ENCODE assay signal across 8 cellular contexts in the genomic region with DNA sequence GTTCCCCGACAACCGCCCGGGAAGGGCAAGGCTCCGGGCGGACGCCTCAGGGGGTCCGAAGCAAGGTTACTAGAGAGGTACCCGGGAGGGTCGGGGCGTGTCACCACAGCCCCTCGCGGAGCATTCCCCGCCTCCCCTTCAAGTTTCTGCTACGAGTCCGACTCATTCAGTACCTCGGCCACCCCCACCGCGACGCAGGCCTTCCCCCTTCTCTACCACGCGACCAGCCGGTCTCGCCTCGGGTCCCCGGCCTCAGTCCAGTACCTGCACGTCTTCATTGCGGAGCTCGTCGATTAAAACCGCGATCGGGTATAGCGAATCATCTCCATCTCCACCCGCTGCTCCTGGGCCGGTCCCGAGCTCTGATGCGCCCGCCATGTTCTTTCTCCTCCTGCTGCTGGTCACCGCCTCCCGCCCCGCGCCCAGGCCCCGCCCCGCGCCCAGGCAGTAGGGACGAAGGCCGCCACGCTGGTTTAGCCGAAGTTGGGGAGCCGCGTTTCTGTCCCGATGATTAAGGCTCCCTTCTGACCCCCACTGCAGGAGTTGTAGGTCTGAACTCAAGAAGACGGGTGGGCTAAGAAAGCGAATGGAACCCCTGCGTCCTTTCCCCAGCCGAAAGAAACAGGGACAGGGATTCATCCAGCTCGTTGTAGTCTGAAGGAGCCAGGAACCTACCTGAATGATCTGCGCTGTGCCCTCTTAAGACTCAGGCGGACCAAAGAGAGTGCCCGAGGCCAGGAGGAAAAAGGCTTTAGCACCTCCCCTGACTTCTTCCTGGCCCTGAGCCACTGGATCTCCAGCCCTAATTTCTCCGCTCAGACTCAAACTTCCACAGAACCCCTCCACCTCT. TPM values are rescaled to one million over a fixed set of nuclear protein-coding genes. Genes with fewer than 3 reads are reported as not detected.
DNase-seq lines count a peak whose midpoint lies in the region; ATAC-seq and TF ChIP-seq lines count a peak whose summit lies in the region.

PPP2R1B (minus strand) TSS at position 406 of the 850 bp plus-strand sequence; CDS start at position 378, 28 bp downstream.

- H3K4me1 ChIP-seq in right atrium auricular region (peaks cover 0 to 25% of the 10 kb centered on the region in 2 donors), uterus (no peaks in the 10 kb centered on the region)

- ATAC-seq in HG02763 (IDR thresholded peaks at IDR 0.05; ENCODE audit: unreplicated experiment), result peak; percentile 86

- in situ Hi-C loops in GM13976 (cut with MboI; ENCODE audit: low sequenced_read_pairs, unreplicated experiment), result loop anchor here (10.0 kb wide), 1 partner anchor 161 kb away; the partner anchor contains the start of gene SIK2

- H3K36me3 ChIP-seq in right atrium auricular region (peaks cover 31% of the 10 kb centered on the region), uterus (no peaks in the 10 kb centered on the region)

- H3K9me3 ChIP-seq in right atrium auricular region (no peaks in the 10 kb centered on the region), uterus (no peaks in the 10 kb centered on the region)

- DNase-seq in GM13976 (ENCODE audit: low spot score), result peak; percentile 97
- peak; percentile 74 for DNase-seq in NCI-H1417 treated with DMSO at 0.1 percent for 48 hours (lab: John Stamatoyannopoulos, UW)
- DNase-seq in T-helper 2 cell, result peak; percentile 53 to 76 (median 61)
- peak; percentile 71 for DNase-seq in right atrium auricular region (ENCODE audit: low spot score)
- no peak for DNase-seq in pulmonary artery endothelial cell (ENCODE audit: low read depth, low spot score)
- peak; percentile 72 to 76 for DNase-seq in uterus

- intact Hi-C loops in uterus (cut with DNase I; ENCODE audit: low total_unique reads), result loop anchor here (5.0 kb wide), 1 partner anchor 164 kb away; the partner anchor contains the start of gene SIK2

- H3K4me3 ChIP-seq in right atrium auricular region (peak within 1 kb of the TSS; percentile 84 to 85), uterus (peak within 1 kb of the TSS; percentile 95 to 96)

- H3K27ac ChIP-seq in angular gyrus (ENCODE audit: low read depth, low read length) (peak within 1 kb of the TSS; percentile 89), right atrium auricular region (peak within 1 kb of the TSS; percentile 91 to 95), uterus (peak within 1 kb of the TSS; percentile 94 to 97)

- peak; percentile 62 to 66 for TF ChIP-seq POLR2A in uterus (IDR thresholded peaks at IDR 0.05)

- no peak for TF ChIP-seq CTCF in GM13976 (IDR thresholded peaks at IDR 0.05; ENCODE audit: borderline replicate concordance, control extremely low read depth, extremely low read depth, insufficient read depth, missing control alignments)
- no peak for TF ChIP-seq CTCF in right atrium auricular region (IDR thresholded peaks at IDR 0.05)
- peak in 1 of 4 experiments; percentile 5 for TF ChIP-seq CTCF in uterus (IDR thresholded peaks at IDR 0.05)

- no peaks in the 10 kb centered on the region for H3K27me3 ChIP-seq in right atrium auricular region
- no peaks in the 10 kb centered on the region for H3K27me3 ChIP-seq in uterus

RNA-seq across cellular contexts. Expression of gene PPP2R1B, which starts in this region (rescaled TPM):
- total RNA-seq in right atrium auricular region (10 to 100 TPM in 1 of 2 donors, 1 to 10 TPM in 1; 6.5 to 13.2 TPM), pulmonary artery endothelial cell (40.6 and 49.7 TPM in 2 replicates), uterus (10 to 100 TPM; 12.0 to 30.0 (median 28.4) TPM)
